Comparison of ENCODE assay signal across 10 cellular contexts in genomic region chr14:19773204-19773603, GRCh38. TPM values are rescaled to one million over a fixed set of nuclear protein-coding genes. Genes with fewer than 3 reads are reported as not detected.
A peak's percentile ranks its signal among the peaks of the same experiment; 100 is the strongest.
DNase-seq lines count a peak whose midpoint lies in the region; ATAC-seq and TF ChIP-seq lines count a peak whose summit lies in the region.
"Not testable (repeated sequence)": the region's sequence is repeated elsewhere in the genome, so short reads cannot be mapped to it uniquely, and the experiment has no call there.
"Had no signal": no experiment of that assay in that cellular context is flagged by ENCODE, and none has a peak within 500 bp of the region (broad histone marks: within the 10 kb centered on the region; RNA-seq: fewer than 3 reads in every experiment).

Gene OR4M1 (plus strand): TSS chr14:19773504. CDS start chr14:19780323, 6,819 bp downstream.

- H3K4me1 Mint-ChIP-seq in dendritic cell treated with granulocyte-macrophage colony-stimulating factor and Interleukin-4, amounts not matched to agents 40 ng/mL and 50 ng/mL, for 4 days (ENCODE audit: low read depth); endothelial cell (ENCODE audit: unreplicated experiment); stimulated activated naive B cell treated with anti-CD40 and anti-IgM and Interleukin-4, amounts not matched to agents 10 μg/mL and 1 μg/mL and 100 μg/mL, for 72 hours: not testable (repeated sequence)

- peak within 1 kb of the TSS in 8 of 11 experiments; percentile 5 to 84 (median 79); a peak in 14 of 22 replicates for H3K9ac ChIP-seq in BLaER1 treated with 17β-estradiol and CSF1 and Interleukin-3, amounts not matched to agents 10 nM and 100 nM

- intact Hi-C loops in dendritic cell treated with granulocyte-macrophage colony-stimulating factor and Interleukin-4, amounts not matched to agents 40 ng/mL and 50 ng/mL, for 4 days (cut with micrococcal nuclease), result not testable (repeated sequence)

- not testable (repeated sequence) for H3K27me3 ChIP-seq in BLaER1 treated with 17β-estradiol and CSF1 and Interleukin-3, amounts not matched to agents 10 nM and 100 nM

- ATAC-seq in stimulated activated naive B cell treated with anti-CD40 and anti-IgM and Interleukin-4, amounts not matched to agents 10 μg/mL and 1 μg/mL and 100 μg/mL, for 72 hours (replicated peaks), result not testable (repeated sequence)

- DNase-seq in endothelial cell (ENCODE audit: low spot score); stimulated activated naive B cell treated with anti-CD40 and anti-IgM and Interleukin-4, amounts not matched to agents 10 μg/mL and 1 μg/mL and 100 μg/mL, for 72 hours: not testable (repeated sequence)

- H3K36me3 Mint-ChIP-seq in dendritic cell treated with granulocyte-macrophage colony-stimulating factor and Interleukin-4, amounts not matched to agents 40 ng/mL and 50 ng/mL, for 4 days (ENCODE audit: low read depth); endothelial cell (ENCODE audit: low read depth, unreplicated experiment); stimulated activated naive B cell treated with anti-CD40 and anti-IgM and Interleukin-4, amounts not matched to agents 10 μg/mL and 1 μg/mL and 100 μg/mL, for 72 hours: not testable (repeated sequence)

- peak within 1 kb of the TSS; percentile 53 for H3K27ac Mint-ChIP-seq in dendritic cell treated with granulocyte-macrophage colony-stimulating factor and Interleukin-4, amounts not matched to agents 40 ng/mL and 50 ng/mL, for 4 days
- H3K27ac Mint-ChIP-seq in endothelial cell (ENCODE audit: unreplicated experiment), result not testable (repeated sequence)
- H3K27ac Mint-ChIP-seq in stimulated activated naive B cell treated with anti-CD40 and anti-IgM and Interleukin-4, amounts not matched to agents 10 μg/mL and 1 μg/mL and 100 μg/mL, for 72 hours, result peak within 1 kb of the TSS; percentile 31

- TF ChIP-seq CTCF in endothelial cell (IDR thresholded peaks at IDR 0.05; ENCODE audit: unreplicated experiment), result not testable (repeated sequence)

- H3K4me1 ChIP-seq in BLaER1 treated with 17β-estradiol and CSF1 and Interleukin-3, amounts not matched to agents 10 nM and 100 nM, result peaks cover 0 to 20% (median 14%) of the 10 kb centered on the region in 10 experiments; a peak in 12 of 20 replicates

- H3K4me3 ChIP-seq in BLaER1 treated with 17β-estradiol and CSF1 and Interleukin-3, amounts not matched to agents 10 nM and 100 nM, result peak within 1 kb of the TSS in 4 of 10 experiments; percentile 5 to 37 (median 24); a peak in 4 of 20 replicates

- H3K36me3 ChIP-seq in BLaER1 treated with 17β-estradiol and CSF1 and Interleukin-3, amounts not matched to agents 10 nM and 100 nM, result not testable (repeated sequence)

- not testable (repeated sequence) for H3K27me3 Mint-ChIP-seq in dendritic cell treated with granulocyte-macrophage colony-stimulating factor and Interleukin-4, amounts not matched to agents 40 ng/mL and 50 ng/mL, for 4 days; endothelial cell (ENCODE audit: unreplicated experiment); stimulated activated naive B cell treated with anti-CD40 and anti-IgM and Interleukin-4, amounts not matched to agents 10 μg/mL and 1 μg/mL and 100 μg/mL, for 72 hours

- H3K27ac ChIP-seq in BLaER1 treated with 17β-estradiol and CSF1 and Interleukin-3, amounts not matched to agents 10 nM and 100 nM, result peak within 1 kb of the TSS in 10 of 11 experiments; percentile 8 to 96 (median 86); a peak in 19 of 22 replicates

- peaks cover 9 to 15% (median 14%) of the 10 kb centered on the region in 11 experiments for H3K9me3 ChIP-seq in BLaER1 treated with 17β-estradiol and CSF1 and Interleukin-3, amounts not matched to agents 10 nM and 100 nM (replicated peaks in 1 of 11)

- H3K4me3 Mint-ChIP-seq in dendritic cell treated with granulocyte-macrophage colony-stimulating factor and Interleukin-4, amounts not matched to agents 40 ng/mL and 50 ng/mL, for 4 days, result not testable (repeated sequence)
- peak within 1 kb of the TSS; percentile 13 for H3K4me3 Mint-ChIP-seq in endothelial cell (ENCODE audit: unreplicated experiment)
- peak within 1 kb of the TSS in 1 of 2 donors; percentile 25 for H3K4me3 Mint-ChIP-seq in stimulated activated naive B cell treated with anti-CD40 and anti-IgM and Interleukin-4, amounts not matched to agents 10 μg/mL and 1 μg/mL and 100 μg/mL, for 72 hours

- not testable (repeated sequence) for H4K20me1 ChIP-seq in BLaER1 treated with 17β-estradiol and CSF1 and Interleukin-3, amounts not matched to agents 10 nM and 100 nM

- peak within 1 kb of the TSS in 7 of 11 experiments; percentile 20 to 80 (median 64); a peak in 13 of 22 replicates for H3K4me2 ChIP-seq in BLaER1 treated with 17β-estradiol and CSF1 and Interleukin-3, amounts not matched to agents 10 nM and 100 nM

- H3K9me3 Mint-ChIP-seq in dendritic cell treated with granulocyte-macrophage colony-stimulating factor and Interleukin-4, amounts not matched to agents 40 ng/mL and 50 ng/mL, for 4 days, result peaks cover 24% of the 10 kb centered on the region
- peaks cover 50% of the 10 kb centered on the region for H3K9me3 Mint-ChIP-seq in endothelial cell (ENCODE audit: unreplicated experiment)
- H3K9me3 Mint-ChIP-seq in stimulated activated naive B cell treated with anti-CD40 and anti-IgM and Interleukin-4, amounts not matched to agents 10 μg/mL and 1 μg/mL and 100 μg/mL, for 72 hours, result peaks cover 15 to 16% of the 10 kb centered on the region in 2 donors

RNA-seq across cellular contexts. Expression of gene OR4M1, which starts in this region (rescaled TPM):
- total RNA-seq in endothelial cell (ENCODE audit: unreplicated experiment), result not detected
- total RNA-seq: A673; B cell; Caco-2; Calu3; CD4-positive, alpha-beta T cell; CD8-positive, alpha-beta T cell had no signal
